Comparison of ENCODE assay signal across 2 cellular contexts in genomic region chr9:1978941-1979340, GRCh38.
TF ChIP-seq lines count a peak whose summit lies in the region.

No MANE protein-coding gene starts in this region.

TF ChIP-seq in SK-N-SH, 30 proteins besides CTCF, POLR2A, EP300 and RAD21 (continued from another document):
- TF ChIP-seq ZBTB33 (IDR thresholded peaks at IDR 0.05; ENCODE audit: borderline replicate concordance, low read depth) = no peak
- TF ChIP-seq, protein P1, sequence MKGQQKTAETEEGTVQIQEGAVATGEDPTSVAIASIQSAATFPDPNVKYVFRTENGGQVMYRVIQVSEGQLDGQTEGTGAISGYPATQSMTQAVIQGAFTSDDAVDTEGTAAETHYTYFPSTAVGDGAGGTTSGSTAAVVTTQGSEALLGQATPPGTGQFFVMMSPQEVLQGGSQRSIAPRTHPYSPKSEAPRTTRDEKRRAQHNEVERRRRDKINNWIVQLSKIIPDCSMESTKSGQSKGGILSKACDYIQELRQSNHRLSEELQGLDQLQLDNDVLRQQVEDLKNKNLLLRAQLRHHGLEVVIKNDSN (IDR thresholded peaks at IDR 0.05; ENCODE audit: borderline replicate concordance, low read depth) = no peak
- TF ChIP-seq, protein P2, sequence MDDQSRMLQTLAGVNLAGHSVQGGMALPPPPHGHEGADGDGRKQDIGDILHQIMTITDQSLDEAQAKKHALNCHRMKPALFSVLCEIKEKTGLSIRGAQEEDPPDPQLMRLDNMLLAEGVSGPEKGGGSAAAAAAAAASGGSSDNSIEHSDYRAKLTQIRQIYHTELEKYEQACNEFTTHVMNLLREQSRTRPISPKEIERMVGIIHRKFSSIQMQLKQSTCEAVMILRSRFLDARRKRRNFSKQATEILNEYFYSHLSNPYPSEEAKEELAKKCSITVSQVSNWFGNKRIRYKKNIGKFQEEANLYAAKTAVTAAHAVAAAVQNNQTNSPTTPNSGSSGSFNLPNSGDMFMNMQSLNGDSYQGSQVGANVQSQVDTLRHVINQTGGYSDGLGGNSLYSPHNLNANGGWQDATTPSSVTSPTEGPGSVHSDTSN (IDR thresholded peaks at IDR 0.05) = no peak
- no peak for TF ChIP-seq RXRA (IDR thresholded peaks at IDR 0.05; ENCODE audit: borderline replicate concordance, low read depth)
- no peak for TF ChIP-seq GATA2 (CRISPR knock-in tag; IDR thresholded peaks at IDR 0.05)
- TF ChIP-seq USF2 (IDR thresholded peaks at IDR 0.05; ENCODE audit: borderline replicate concordance, low read depth, low read length) = no peak
- TF ChIP-seq GABPA (IDR thresholded peaks at IDR 0.05; ENCODE audit: low read depth) = no peak
- no peak for TF ChIP-seq TAF1 (IDR thresholded peaks at IDR 0.05; ENCODE audit: borderline replicate concordance, low read depth, low read length)
TF ChIP-seq in SK-N-SH: peak in this region for 0.

TF ChIP-seq in SK-N-SH treated with all-trans-retinoic acid at 6 μM for 48 hours, 23 proteins besides CTCF, POLR2A, EP300 and RAD21 (continued from another document):
- TF ChIP-seq, protein P3, sequence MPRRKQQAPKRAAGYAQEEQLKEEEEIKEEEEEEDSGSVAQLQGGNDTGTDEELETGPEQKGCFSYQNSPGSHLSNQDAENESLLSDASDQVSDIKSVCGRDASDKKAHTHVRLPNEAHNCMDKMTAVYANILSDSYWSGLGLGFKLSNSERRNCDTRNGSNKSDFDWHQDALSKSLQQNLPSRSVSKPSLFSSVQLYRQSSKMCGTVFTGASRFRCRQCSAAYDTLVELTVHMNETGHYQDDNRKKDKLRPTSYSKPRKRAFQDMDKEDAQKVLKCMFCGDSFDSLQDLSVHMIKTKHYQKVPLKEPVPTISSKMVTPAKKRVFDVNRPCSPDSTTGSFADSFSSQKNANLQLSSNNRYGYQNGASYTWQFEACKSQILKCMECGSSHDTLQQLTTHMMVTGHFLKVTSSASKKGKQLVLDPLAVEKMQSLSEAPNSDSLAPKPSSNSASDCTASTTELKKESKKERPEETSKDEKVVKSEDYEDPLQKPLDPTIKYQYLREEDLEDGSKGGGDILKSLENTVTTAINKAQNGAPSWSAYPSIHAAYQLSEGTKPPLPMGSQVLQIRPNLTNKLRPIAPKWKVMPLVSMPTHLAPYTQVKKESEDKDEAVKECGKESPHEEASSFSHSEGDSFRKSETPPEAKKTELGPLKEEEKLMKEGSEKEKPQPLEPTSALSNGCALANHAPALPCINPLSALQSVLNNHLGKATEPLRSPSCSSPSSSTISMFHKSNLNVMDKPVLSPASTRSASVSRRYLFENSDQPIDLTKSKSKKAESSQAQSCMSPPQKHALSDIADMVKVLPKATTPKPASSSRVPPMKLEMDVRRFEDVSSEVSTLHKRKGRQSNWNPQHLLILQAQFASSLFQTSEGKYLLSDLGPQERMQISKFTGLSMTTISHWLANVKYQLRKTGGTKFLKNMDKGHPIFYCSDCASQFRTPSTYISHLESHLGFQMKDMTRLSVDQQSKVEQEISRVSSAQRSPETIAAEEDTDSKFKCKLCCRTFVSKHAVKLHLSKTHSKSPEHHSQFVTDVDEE (CRISPR knock-in tag; IDR thresholded peaks at IDR 0.05) = no peak
- no peak for TF ChIP-seq ZNF8 (CRISPR knock-in tag; IDR thresholded peaks at IDR 0.05)
TF ChIP-seq in SK-N-SH treated with all-trans-retinoic acid at 6 μM for 48 hours: peak in this region for 0.
